In the genomic region with DNA sequence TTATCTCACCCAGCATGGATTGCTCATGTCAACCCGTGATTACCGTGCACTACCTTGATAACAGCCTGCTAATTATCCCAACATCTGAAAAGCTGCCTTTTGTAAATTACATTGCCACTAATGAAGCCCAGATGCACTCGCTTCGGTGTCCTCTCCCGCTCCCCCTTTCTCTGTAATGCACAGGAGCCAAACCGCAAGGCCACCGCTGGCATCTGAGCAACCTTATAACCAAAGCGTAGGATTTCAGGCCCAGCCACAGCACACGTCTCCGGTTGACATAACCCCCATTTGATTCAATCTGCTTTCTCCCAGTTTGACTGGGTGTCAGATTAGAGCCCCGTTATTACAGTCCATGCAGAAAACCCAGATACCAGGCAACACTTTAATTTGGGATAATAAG, we compare ENCODE assay signal across 17 cellular contexts.
A peak's percentile ranks its signal among the peaks of the same experiment; 100 is the strongest.
DNase-seq lines count a peak whose midpoint lies in the region; TF ChIP-seq lines count a peak whose summit lies in the region.
"Had no signal": no experiment of that assay in that cellular context is flagged by ENCODE, and none has a peak within 500 bp of the region (broad histone marks: within the 10 kb centered on the region; RNA-seq: fewer than 3 reads in every experiment).

No MANE protein-coding gene starts in this region.

- peaks cover 46% of the 10 kb centered on the region for H3K27me3 Mint-ChIP-seq in mesothelial cell of epicardium (ENCODE audit: low read depth)

- no peaks in the 10 kb centered on the region for H3K36me3 Mint-ChIP-seq in mesothelial cell of epicardium
- H3K36me3 Mint-ChIP-seq: CD8-positive, alpha-beta T cell had no signal

- H3K4me3 Mint-ChIP-seq in mesothelial cell of epicardium = no peak overlapping the region
- H3K4me3 Mint-ChIP-seq: B cell; CD8-positive, alpha-beta T cell had no signal

- no peak for TF ChIP-seq CTCF in mesothelial cell of epicardium (IDR thresholded peaks at IDR 0.05; ENCODE audit: unreplicated experiment)

- H3K27ac Mint-ChIP-seq in mesothelial cell of epicardium = no peak overlapping the region
- H3K27ac Mint-ChIP-seq: B cell; CD8-positive, alpha-beta T cell had no signal

- peaks cover 5% of the 10 kb centered on the region for H3K4me1 Mint-ChIP-seq in mesothelial cell of epicardium

- DNase-seq in AG08395 (ENCODE audit: low spot score) (peak; percentile 68), Daoy (ENCODE audit: low read depth) (peak; percentile 64), NCI-H69 (lab: John Stamatoyannopoulos, UW) (peak; percentile 82), fibroblast of peridontal ligament (ENCODE audit: extremely low read depth) (peak; percentile 82), Ammon's horn (ENCODE audit: low spot score) (no peak), HuH-7 (ENCODE audit: low spot score) (no peak), mesothelial cell of epicardium (ENCODE audit: low spot score in 2 of 2, unreplicated experiment in 2 of 2) (no peak)
- no peak for DNase-seq in stimulated activated CD4-positive, alpha-beta T cell treated with anti-CD3 and anti-CD28 coated beads, Interleukin-15, amount 100 ng/mL, for 24 hours
- DNase-seq: CD8-positive, alpha-beta T cell; HCEC 1CT; KG1; NCI-H1092 treated with DMSO at 0.1 percent for 48 hours; NCI-H1694; NCI-H446; NCI-H774; SHP77 treated with DMSO at 0.1 percent for 48 hours had no signal

- no peaks in the 10 kb centered on the region for H3K9me3 Mint-ChIP-seq in mesothelial cell of epicardium
- H3K9me3 Mint-ChIP-seq: CD8-positive, alpha-beta T cell had no signal

Comparison
In these comparisons a context has a peak if more than half of its experiments do, and no peak if none do; other contexts are left out.
1. DNase-seq: peak in AG08395 (single experiment), Daoy (single experiment), NCI-H69 (single experiment) and fibroblast of peridontal ligament (single experiment); none in Ammon's horn (single experiment), stimulated activated CD4-positive, alpha-beta T cell treated with anti-CD3 and anti-CD28 coated beads, Interleukin-15, amount 100 ng/mL, for 24 hours (single experiment), HuH-7 (single experiment) and mesothelial cell of epicardium (0 of 2).